ENCODE assay signal across 1 cellular context in the genomic region with DNA sequence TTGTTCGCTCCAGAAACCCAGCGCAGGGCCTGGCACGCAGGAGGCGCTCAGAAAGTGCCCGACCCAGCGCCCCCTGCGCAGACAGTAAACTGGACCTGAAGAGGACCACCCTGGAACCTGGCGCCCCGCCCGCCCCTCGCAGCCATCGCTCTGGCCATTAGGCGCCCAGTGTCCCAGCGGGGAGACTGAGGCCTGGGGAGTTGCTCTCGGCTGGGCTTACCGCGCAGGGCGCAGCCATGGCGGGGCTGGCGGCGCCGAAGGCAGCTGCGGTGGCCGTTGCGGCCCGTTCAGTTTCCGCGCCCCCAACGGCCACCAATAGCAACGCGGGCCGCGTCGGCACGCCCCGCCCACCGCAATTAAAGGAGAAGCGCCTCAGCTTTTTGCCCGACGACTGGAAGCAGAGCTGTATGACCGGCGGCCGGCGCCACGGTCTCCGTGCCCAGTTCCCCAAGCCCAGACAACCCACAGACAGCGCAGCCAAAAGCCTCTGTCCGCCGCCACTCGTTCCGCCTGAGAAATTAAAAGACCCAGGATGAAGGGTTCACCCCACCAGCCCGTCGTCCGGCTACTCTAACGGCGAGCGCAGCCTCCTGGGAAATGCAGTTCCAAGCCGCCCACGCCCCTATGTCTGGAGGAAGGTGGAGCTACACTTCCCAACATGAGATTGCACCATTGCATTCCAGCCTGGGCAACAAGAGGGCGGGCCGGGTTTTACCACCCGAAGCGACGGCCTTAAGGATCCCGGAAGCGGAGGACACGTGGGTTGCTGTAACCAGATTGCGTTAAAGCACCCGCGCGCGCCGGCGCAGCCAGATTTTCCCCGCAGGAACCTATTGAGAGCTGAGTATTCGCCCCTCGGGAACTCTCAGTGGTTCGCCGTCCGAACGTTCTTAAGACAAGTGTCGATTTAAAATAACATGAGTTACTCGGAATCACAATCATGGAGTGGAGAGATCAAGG.
TF ChIP-seq lines count a peak whose summit lies in the region.

A gene (minus strand): TSS at position 289 of the 960 bp plus-strand sequence. CDS start 51 bp downstream, at position 238.

TF ChIP-seq in HepG2, 621 proteins besides CTCF, POLR2A, EP300 and RAD21 (continued from another document and continues in another):
- TF ChIP-seq, protein P1, sequence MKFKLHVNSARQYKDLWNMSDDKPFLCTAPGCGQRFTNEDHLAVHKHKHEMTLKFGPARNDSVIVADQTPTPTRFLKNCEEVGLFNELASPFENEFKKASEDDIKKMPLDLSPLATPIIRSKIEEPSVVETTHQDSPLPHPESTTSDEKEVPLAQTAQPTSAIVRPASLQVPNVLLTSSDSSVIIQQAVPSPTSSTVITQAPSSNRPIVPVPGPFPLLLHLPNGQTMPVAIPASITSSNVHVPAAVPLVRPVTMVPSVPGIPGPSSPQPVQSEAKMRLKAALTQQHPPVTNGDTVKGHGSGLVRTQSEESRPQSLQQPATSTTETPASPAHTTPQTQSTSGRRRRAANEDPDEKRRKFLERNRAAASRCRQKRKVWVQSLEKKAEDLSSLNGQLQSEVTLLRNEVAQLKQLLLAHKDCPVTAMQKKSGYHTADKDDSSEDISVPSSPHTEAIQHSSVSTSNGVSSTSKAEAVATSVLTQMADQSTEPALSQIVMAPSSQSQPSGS (CRISPR knock-in tag; IDR thresholded peaks at IDR 0.05), result peak; percentile 66
- no peak for TF ChIP-seq PLRG1 (conservative IDR thresholded peaks at IDR 0.05)
- no peak; the same call in 1 of the 2 replicates for TF ChIP-seq ZNF558 (CRISPR knock-in tag; IDR thresholded peaks at IDR 0.05; ENCODE audit: borderline replicate concordance)
- no peak for TF ChIP-seq ZNF552 (CRISPR knock-in tag; IDR thresholded peaks at IDR 0.05; ENCODE audit: borderline replicate concordance)
- TF ChIP-seq YEATS2 (CRISPR knock-in tag; IDR thresholded peaks at IDR 0.05; ENCODE audit: borderline replicate concordance), result peak; percentile 80; the same call in 1 of the 2 replicates
- no peak for TF ChIP-seq MEIS1 (CRISPR knock-in tag; IDR thresholded peaks at IDR 0.05; ENCODE audit: borderline replicate concordance)
- TF ChIP-seq, protein P2, sequence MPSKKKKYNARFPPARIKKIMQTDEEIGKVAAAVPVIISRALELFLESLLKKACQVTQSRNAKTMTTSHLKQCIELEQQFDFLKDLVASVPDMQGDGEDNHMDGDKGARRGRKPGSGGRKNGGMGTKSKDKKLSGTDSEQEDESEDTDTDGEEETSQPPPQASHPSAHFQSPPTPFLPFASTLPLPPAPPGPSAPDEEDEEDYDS (CRISPR knock-in tag; IDR thresholded peaks at IDR 0.05), result peak; percentile 62
- TF ChIP-seq MXD4 (CRISPR knock-in tag; IDR thresholded peaks at IDR 0.05), result peak; percentile 85; the same call in 1 of the 2 replicates
- TF ChIP-seq SP1 (IDR thresholded peaks at IDR 0.05), result no peak
- TF ChIP-seq SP1 (CRISPR knock-in tag; IDR thresholded peaks at IDR 0.05), result peak; percentile 93
- TF ChIP-seq ZFX (CRISPR knock-in tag; IDR thresholded peaks at IDR 0.05; ENCODE audit: low read depth), result peak; percentile 78
- TF ChIP-seq, protein P3, sequence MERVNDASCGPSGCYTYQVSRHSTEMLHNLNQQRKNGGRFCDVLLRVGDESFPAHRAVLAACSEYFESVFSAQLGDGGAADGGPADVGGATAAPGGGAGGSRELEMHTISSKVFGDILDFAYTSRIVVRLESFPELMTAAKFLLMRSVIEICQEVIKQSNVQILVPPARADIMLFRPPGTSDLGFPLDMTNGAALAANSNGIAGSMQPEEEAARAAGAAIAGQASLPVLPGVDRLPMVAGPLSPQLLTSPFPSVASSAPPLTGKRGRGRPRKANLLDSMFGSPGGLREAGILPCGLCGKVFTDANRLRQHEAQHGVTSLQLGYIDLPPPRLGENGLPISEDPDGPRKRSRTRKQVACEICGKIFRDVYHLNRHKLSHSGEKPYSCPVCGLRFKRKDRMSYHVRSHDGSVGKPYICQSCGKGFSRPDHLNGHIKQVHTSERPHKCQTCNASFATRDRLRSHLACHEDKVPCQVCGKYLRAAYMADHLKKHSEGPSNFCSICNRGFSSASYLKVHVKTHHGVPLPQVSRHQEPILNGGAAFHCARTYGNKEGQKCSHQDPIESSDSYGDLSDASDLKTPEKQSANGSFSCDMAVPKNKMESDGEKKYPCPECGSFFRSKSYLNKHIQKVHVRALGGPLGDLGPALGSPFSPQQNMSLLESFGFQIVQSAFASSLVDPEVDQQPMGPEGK (CRISPR knock-in tag; IDR thresholded peaks at IDR 0.05), result peak; percentile 38; the same call in 1 of the 2 replicates
- no peak for TF ChIP-seq ATAD3A (CRISPR knock-in tag; IDR thresholded peaks at IDR 0.05)
- peak; percentile 92 for TF ChIP-seq SIN3A (IDR thresholded peaks at IDR 0.05; ENCODE audit: borderline replicate concordance, low read depth, low read length)
- TF ChIP-seq, protein P4, sequence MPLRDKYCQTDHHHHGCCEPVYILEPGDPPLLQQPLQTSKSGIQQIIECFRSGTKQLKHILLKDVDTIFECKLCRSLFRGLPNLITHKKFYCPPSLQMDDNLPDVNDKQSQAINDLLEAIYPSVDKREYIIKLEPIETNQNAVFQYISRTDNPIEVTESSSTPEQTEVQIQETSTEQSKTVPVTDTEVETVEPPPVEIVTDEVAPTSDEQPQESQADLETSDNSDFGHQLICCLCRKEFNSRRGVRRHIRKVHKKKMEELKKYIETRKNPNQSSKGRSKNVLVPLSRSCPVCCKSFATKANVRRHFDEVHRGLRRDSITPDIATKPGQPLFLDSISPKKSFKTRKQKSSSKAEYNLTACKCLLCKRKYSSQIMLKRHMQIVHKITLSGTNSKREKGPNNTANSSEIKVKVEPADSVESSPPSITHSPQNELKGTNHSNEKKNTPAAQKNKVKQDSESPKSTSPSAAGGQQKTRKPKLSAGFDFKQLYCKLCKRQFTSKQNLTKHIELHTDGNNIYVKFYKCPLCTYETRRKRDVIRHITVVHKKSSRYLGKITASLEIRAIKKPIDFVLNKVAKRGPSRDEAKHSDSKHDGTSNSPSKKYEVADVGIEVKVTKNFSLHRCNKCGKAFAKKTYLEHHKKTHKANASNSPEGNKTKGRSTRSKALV (CRISPR knock-in tag; IDR thresholded peaks at IDR 0.05), result peak; percentile 3; the same call in 1 of the 2 replicates
- no peak for TF ChIP-seq REXO4 (CRISPR knock-in tag; IDR thresholded peaks at IDR 0.05; ENCODE audit: borderline replicate concordance)
- peak; percentile 65; the same call in 1 of the 2 replicates for TF ChIP-seq KDM5A (IDR thresholded peaks at IDR 0.05; ENCODE audit: borderline replicate concordance, low read length)
- TF ChIP-seq ZNF773 (CRISPR knock-in tag; IDR thresholded peaks at IDR 0.05; ENCODE audit: borderline replicate concordance), result no peak
- 0 out of 2 replicates have a peak, but pooled peaks have one; percentile 6 for TF ChIP-seq ZNF232 (CRISPR knock-in tag; IDR thresholded peaks at IDR 0.05; ENCODE audit: borderline replicate concordance)
- TF ChIP-seq, protein P5, sequence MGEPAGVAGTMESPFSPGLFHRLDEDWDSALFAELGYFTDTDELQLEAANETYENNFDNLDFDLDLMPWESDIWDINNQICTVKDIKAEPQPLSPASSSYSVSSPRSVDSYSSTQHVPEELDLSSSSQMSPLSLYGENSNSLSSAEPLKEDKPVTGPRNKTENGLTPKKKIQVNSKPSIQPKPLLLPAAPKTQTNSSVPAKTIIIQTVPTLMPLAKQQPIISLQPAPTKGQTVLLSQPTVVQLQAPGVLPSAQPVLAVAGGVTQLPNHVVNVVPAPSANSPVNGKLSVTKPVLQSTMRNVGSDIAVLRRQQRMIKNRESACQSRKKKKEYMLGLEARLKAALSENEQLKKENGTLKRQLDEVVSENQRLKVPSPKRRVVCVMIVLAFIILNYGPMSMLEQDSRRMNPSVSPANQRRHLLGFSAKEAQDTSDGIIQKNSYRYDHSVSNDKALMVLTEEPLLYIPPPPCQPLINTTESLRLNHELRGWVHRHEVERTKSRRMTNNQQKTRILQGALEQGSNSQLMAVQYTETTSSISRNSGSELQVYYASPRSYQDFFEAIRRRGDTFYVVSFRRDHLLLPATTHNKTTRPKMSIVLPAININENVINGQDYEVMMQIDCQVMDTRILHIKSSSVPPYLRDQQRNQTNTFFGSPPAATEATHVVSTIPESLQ (CRISPR knock-in tag; conservative IDR thresholded peaks at IDR 0.05), result no peak
- TF ChIP-seq MAF1 (CRISPR knock-in tag; IDR thresholded peaks at IDR 0.05; ENCODE audit: borderline replicate concordance), result 0 out of 2 replicates have a peak, but pooled peaks have one; percentile 21
- peak; percentile 70 for TF ChIP-seq NCOA2 (CRISPR knock-in tag; IDR thresholded peaks at IDR 0.05)
- TF ChIP-seq AKAP8 (CRISPR knock-in tag; IDR thresholded peaks at IDR 0.05), result peak; percentile 59; the same call in 1 of the 2 replicates
- no peak for TF ChIP-seq GZF1 (CRISPR knock-in tag; IDR thresholded peaks at IDR 0.05)
- no peak for TF ChIP-seq U2AF2 (IDR thresholded peaks at IDR 0.05; ENCODE audit: low read depth, low read length)
- no peak for TF ChIP-seq HNRNPUL1 (IDR thresholded peaks at IDR 0.05; ENCODE audit: low read depth, low read length)
- no peak; the same call in none of the 2 replicates for TF ChIP-seq NRL (CRISPR knock-in tag; IDR thresholded peaks at IDR 0.05; ENCODE audit: borderline replicate concordance)
- no peak for TF ChIP-seq FOSL1 (CRISPR knock-in tag; IDR thresholded peaks at IDR 0.05; ENCODE audit: borderline replicate concordance)
- TF ChIP-seq ZFP1 (CRISPR knock-in tag; IDR thresholded peaks at IDR 0.05), result no peak; the same call in 1 of the 2 replicates
- TF ChIP-seq KDM3A (CRISPR knock-in tag; IDR thresholded peaks at IDR 0.05; ENCODE audit: low read depth), result peak; percentile 79
- TF ChIP-seq, protein P6, sequence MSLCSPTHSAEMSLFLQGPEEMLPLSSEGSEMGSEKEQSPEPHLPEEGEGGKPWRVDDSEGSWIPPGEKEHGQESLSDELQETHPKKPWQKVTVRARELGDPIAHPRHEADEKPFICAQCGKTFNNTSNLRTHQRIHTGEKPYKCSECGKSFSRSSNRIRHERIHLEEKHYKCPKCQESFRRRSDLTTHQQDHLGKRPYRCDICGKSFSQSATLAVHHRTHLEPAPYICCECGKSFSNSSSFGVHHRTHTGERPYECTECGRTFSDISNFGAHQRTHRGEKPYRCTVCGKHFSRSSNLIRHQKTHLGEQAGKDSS (CRISPR knock-in tag; IDR thresholded peaks at IDR 0.05; ENCODE audit: borderline replicate concordance, low read depth), result peak; percentile 39; the same call in 1 of the 2 replicates
- TF ChIP-seq RBFOX2 (IDR thresholded peaks at IDR 0.05; ENCODE audit: low read depth, low read length), result peak; percentile 75
- TF ChIP-seq, protein P7, sequence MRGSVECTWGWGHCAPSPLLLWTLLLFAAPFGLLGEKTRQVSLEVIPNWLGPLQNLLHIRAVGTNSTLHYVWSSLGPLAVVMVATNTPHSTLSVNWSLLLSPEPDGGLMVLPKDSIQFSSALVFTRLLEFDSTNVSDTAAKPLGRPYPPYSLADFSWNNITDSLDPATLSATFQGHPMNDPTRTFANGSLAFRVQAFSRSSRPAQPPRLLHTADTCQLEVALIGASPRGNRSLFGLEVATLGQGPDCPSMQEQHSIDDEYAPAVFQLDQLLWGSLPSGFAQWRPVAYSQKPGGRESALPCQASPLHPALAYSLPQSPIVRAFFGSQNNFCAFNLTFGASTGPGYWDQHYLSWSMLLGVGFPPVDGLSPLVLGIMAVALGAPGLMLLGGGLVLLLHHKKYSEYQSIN (CRISPR knock-in tag; IDR thresholded peaks at IDR 0.05; ENCODE audit: borderline replicate concordance), result no peak
- TF ChIP-seq, protein P8, sequence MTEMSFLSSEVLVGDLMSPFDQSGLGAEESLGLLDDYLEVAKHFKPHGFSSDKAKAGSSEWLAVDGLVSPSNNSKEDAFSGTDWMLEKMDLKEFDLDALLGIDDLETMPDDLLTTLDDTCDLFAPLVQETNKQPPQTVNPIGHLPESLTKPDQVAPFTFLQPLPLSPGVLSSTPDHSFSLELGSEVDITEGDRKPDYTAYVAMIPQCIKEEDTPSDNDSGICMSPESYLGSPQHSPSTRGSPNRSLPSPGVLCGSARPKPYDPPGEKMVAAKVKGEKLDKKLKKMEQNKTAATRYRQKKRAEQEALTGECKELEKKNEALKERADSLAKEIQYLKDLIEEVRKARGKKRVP (CRISPR knock-in tag; IDR thresholded peaks at IDR 0.05), result peak in 1 of 2 experiments; percentile 96; a peak in 2 of 4 replicates
- TF ChIP-seq, protein P9, sequence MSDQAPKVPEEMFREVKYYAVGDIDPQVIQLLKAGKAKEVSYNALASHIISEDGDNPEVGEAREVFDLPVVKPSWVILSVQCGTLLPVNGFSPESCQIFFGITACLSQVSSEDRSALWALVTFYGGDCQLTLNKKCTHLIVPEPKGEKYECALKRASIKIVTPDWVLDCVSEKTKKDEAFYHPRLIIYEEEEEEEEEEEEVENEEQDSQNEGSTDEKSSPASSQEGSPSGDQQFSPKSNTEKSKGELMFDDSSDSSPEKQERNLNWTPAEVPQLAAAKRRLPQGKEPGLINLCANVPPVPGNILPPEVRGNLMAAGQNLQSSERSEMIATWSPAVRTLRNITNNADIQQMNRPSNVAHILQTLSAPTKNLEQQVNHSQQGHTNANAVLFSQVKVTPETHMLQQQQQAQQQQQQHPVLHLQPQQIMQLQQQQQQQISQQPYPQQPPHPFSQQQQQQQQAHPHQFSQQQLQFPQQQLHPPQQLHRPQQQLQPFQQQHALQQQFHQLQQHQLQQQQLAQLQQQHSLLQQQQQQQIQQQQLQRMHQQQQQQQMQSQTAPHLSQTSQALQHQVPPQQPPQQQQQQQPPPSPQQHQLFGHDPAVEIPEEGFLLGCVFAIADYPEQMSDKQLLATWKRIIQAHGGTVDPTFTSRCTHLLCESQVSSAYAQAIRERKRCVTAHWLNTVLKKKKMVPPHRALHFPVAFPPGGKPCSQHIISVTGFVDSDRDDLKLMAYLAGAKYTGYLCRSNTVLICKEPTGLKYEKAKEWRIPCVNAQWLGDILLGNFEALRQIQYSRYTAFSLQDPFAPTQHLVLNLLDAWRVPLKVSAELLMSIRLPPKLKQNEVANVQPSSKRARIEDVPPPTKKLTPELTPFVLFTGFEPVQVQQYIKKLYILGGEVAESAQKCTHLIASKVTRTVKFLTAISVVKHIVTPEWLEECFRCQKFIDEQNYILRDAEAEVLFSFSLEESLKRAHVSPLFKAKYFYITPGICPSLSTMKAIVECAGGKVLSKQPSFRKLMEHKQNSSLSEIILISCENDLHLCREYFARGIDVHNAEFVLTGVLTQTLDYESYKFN (CRISPR knock-in tag; conservative IDR thresholded peaks at IDR 0.05), result peak; percentile 68
- peak; percentile 30; the same call in 1 of the 2 replicates for TF ChIP-seq NFKB2 (CRISPR knock-in tag; IDR thresholded peaks at IDR 0.05; ENCODE audit: borderline replicate concordance)
- TF ChIP-seq ZNF703 (CRISPR knock-in tag; IDR thresholded peaks at IDR 0.05; ENCODE audit: borderline replicate concordance), result peak; percentile 50; the same call in 1 of the 2 replicates
- TF ChIP-seq MED1 (CRISPR knock-in tag; IDR thresholded peaks at IDR 0.05), result peak; percentile 69; the same call in 1 of the 2 replicates
